16 cellular contexts compared by ENCODE assay signal in genomic region chr6:62652692-62653328, GRCh38.
DNase-seq lines count a peak whose midpoint lies in the region; ATAC-seq and TF ChIP-seq lines count a peak whose summit lies in the region.
"Had no signal": no experiment of that assay in that cellular context is flagged by ENCODE, and none has a peak within 500 bp of the region (broad histone marks: within the 10 kb centered on the region; RNA-seq: fewer than 3 reads in every experiment).

No MANE protein-coding gene starts in this region.

- H3K36me3 ChIP-seq in Karpas-422 (ENCODE audit: insufficient read depth, low read length) = no peaks in the 10 kb centered on the region

- TF ChIP-seq CTCF in cardiac fibroblast (IDR thresholded peaks at IDR 0.05; ENCODE audit: low read depth, low read length) = no peak

- H4K20me1 ChIP-seq in Karpas-422 (ENCODE audit: insufficient read depth, low read depth, low read length) = no peaks in the 10 kb centered on the region

- H3K4me3 ChIP-seq in Karpas-422 (ENCODE audit: low read length) (no peak overlapping the region), cardiac fibroblast (replicated peaks in 1 of 2; ENCODE audit: low read depth in 2 of 2, low read length in 2 of 2) (no peak overlapping the region)
- H3K4me3 ChIP-seq: testis had no signal

- no peaks in the 10 kb centered on the region for H3K9me2 ChIP-seq in Karpas-422 (replicated peaks; ENCODE audit: insufficient read depth, low read length)

- H3K36me3 Mint-ChIP-seq in stimulated activated effector memory CD8-positive, alpha-beta T cell treated with anti-CD3 and anti-CD28 coated beads, Interleukin-12 subunit alpha, Interleukin-12 subunit beta, amount 100 ng/mL, for 72 hours = no peaks in the 10 kb centered on the region
- H3K36me3 Mint-ChIP-seq in effector memory CD8-positive, alpha-beta T cell (ENCODE audit: insufficient read depth) = no peaks in the 10 kb centered on the region

- H3K27me3 ChIP-seq in Karpas-422 (ENCODE audit: low read length) = no peaks in the 10 kb centered on the region
- H3K27me3 ChIP-seq: testis had no signal

- no peak overlapping the region for H3K27ac ChIP-seq in Karpas-422 (ENCODE audit: low read length)
- H3K27ac ChIP-seq: testis had no signal

- H3K27me3 Mint-ChIP-seq in effector memory CD8-positive, alpha-beta T cell = no peaks in the 10 kb centered on the region

- ATAC-seq in HG03039 (IDR thresholded peaks at IDR 0.05; ENCODE audit: unreplicated experiment) (no peak), HG03280 (IDR thresholded peaks at IDR 0.05; ENCODE audit: unreplicated experiment) (no peak)
- no peak for ATAC-seq in stimulated activated effector memory CD8-positive, alpha-beta T cell treated with anti-CD3 and anti-CD28 coated beads, Interleukin-12 subunit alpha, Interleukin-12 subunit beta, amount 100 ng/mL, for 72 hours
- no peak for ATAC-seq in effector memory CD8-positive, alpha-beta T cell (replicated peaks)
- ATAC-seq: activated CD4-positive, CD25-positive, alpha-beta regulatory T cell treated with anti-CD3 and anti-CD28 coated beads, Interleukin-2, amount 50 U/mL, for 24 hours had no signal

- H3K4me2 ChIP-seq in Karpas-422 (ENCODE audit: low read depth, low read length, poor library complexity, severe bottlenecking) = no peak overlapping the region

- H3K4me1 Mint-ChIP-seq in stimulated activated effector memory CD8-positive, alpha-beta T cell treated with anti-CD3 and anti-CD28 coated beads, Interleukin-12 subunit alpha, Interleukin-12 subunit beta, amount 100 ng/mL, for 72 hours = no peaks in the 10 kb centered on the region
- H3K4me1 Mint-ChIP-seq in effector memory CD8-positive, alpha-beta T cell (ENCODE audit: low read depth in 2 of 2) = no peaks in the 10 kb centered on the region
- H3K4me1 Mint-ChIP-seq: nephron had no signal

- no peak overlapping the region for H3K4me3 Mint-ChIP-seq in stimulated activated effector memory CD8-positive, alpha-beta T cell treated with anti-CD3 and anti-CD28 coated beads, Interleukin-12 subunit alpha, Interleukin-12 subunit beta, amount 100 ng/mL, for 72 hours
- no peak overlapping the region for H3K4me3 Mint-ChIP-seq in effector memory CD8-positive, alpha-beta T cell
- H3K4me3 Mint-ChIP-seq: nephron had no signal

- peaks cover 25% of the 10 kb centered on the region for H3K9me3 ChIP-seq in Karpas-422 (ENCODE audit: low read length)
- H3K9me3 ChIP-seq: testis had no signal

- H3K4me1 ChIP-seq in Karpas-422 (ENCODE audit: low read length) = no peaks in the 10 kb centered on the region
- H3K4me1 ChIP-seq: testis had no signal

- no peak overlapping the region for H2AFZ ChIP-seq in Karpas-422 (ENCODE audit: low read length)

- H3K9ac ChIP-seq in Karpas-422 (ENCODE audit: low read length) = no peak overlapping the region

- peaks cover 22% of the 10 kb centered on the region for H3K9me3 Mint-ChIP-seq in stimulated activated effector memory CD8-positive, alpha-beta T cell treated with anti-CD3 and anti-CD28 coated beads, Interleukin-12 subunit alpha, Interleukin-12 subunit beta, amount 100 ng/mL, for 72 hours
- H3K9me3 Mint-ChIP-seq in effector memory CD8-positive, alpha-beta T cell = peaks cover 16 to 26% of the 10 kb centered on the region in 2 donors

- DNase-seq in ELR (ENCODE audit: low read depth) (peak; percentile 4), Karpas-422 (peak; percentile 53), cardiac fibroblast (ENCODE audit: low read depth in 2 of 2) (peak; percentile 16 to 43), iPS-NIHi7 (ENCODE audit: extremely low spot score) (peak; percentile 11)
- DNase-seq in stimulated activated effector memory CD8-positive, alpha-beta T cell treated with anti-CD3 and anti-CD28 coated beads, Interleukin-12 subunit alpha, Interleukin-12 subunit beta, amount 100 ng/mL, for 72 hours (ENCODE audit: low spot score in 2 of 2) = no peak
- no peak for DNase-seq in effector memory CD8-positive, alpha-beta T cell
- DNase-seq: activated naive CD4-positive, alpha-beta T cell treated with Interleukin-2 at 50 U/mL for 16 hours; hypothalamus; KG1; NCI-H187 treated with DMSO at 0.1 percent for 48 hours; T-helper 1 cell; testis had no signal

- no peaks in the 10 kb centered on the region for H3K79me2 ChIP-seq in Karpas-422 (ENCODE audit: low read length)

- no peak overlapping the region for H3K27ac Mint-ChIP-seq in stimulated activated effector memory CD8-positive, alpha-beta T cell treated with anti-CD3 and anti-CD28 coated beads, Interleukin-12 subunit alpha, Interleukin-12 subunit beta, amount 100 ng/mL, for 72 hours
- no peak overlapping the region for H3K27ac Mint-ChIP-seq in effector memory CD8-positive, alpha-beta T cell
- H3K27ac Mint-ChIP-seq: nephron had no signal

Comparison
In these comparisons a context has a peak if more than half of its experiments do, and no peak if none do; other contexts are left out.
1. DNase-seq: peak in ELR (single experiment), Karpas-422 (single experiment), cardiac fibroblast (2 of 2) and iPS-NIHi7 (single experiment); none in stimulated activated effector memory CD8-positive, alpha-beta T cell treated with anti-CD3 and anti-CD28 coated beads, Interleukin-12 subunit alpha, Interleukin-12 subunit beta, amount 100 ng/mL, for 72 hours (0 of 2) and effector memory CD8-positive, alpha-beta T cell (0 of 3).